Comparison of ENCODE assay signal across 8 cellular contexts in the genomic region with DNA sequence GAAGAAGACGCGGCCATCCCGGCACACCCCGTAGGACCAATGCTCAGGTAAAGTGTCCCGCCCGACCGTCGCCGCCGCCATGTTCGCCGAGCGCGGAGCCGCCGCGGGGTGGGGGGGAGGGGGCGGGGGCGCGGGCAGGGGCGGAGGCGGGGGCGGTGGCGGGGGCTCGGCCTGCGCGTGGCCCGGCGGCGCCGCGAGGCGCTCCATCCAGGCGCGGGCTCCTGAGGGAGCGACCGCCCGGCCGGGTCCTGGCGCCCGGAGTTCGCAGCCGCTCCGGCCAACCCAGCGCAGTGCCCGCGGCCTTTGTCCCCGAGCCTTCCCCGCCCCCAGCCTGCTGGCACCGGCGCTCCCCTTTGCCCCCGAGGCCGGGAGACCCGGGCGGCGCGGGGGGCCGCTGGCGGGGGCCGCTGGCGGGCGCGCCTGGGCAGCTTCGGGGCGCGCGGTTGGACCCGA. TPM values are rescaled to one million over a fixed set of nuclear protein-coding genes. Genes with fewer than 3 reads are reported as not detected.
DNase-seq lines count a peak whose midpoint lies in the region; ATAC-seq, FAIRE-seq and TF ChIP-seq lines count a peak whose summit lies in the region.

PLEKHA7 (minus strand) TSS at position 94 of the 453 bp plus-strand sequence; CDS start at position 81, 13 bp downstream.

- no peak for TF ChIP-seq CTCF in AG04449 (IDR thresholded peaks at IDR 0.05; ENCODE audit: insufficient read depth, low read length, missing control alignments)
- no peak for TF ChIP-seq CTCF in activated CD8-positive, alpha-beta T cell treated with anti-CD3 and anti-CD28 coated beads for 36 hours (IDR thresholded peaks at IDR 0.05)
- no peak for TF ChIP-seq CTCF in pancreas (IDR thresholded peaks at IDR 0.05)

- H3K9ac ChIP-seq in GM23248, result no peak within 1 kb of the TSS

- H3K4me1 ChIP-seq in GM23248 (ENCODE audit: insufficient read depth) (no peaks in the 10 kb centered on the region), pancreas (peaks cover 0 to 4% (median 0%) of the 10 kb centered on the region in 3 donors)

- no peaks in the 10 kb centered on the region for H4K20me1 ChIP-seq in GM23248 (ENCODE audit: insufficient read depth)

- no peaks in the 10 kb centered on the region for H3K36me3 ChIP-seq in GM23248 (ENCODE audit: low read depth)
- no peaks in the 10 kb centered on the region for H3K36me3 ChIP-seq in pancreas

- in situ Hi-C loops in GM23248 (cut with MboI), result no loop called here

- FAIRE-seq in pancreas (lab: Jason Lieb, UNC), result no peak

- H3K9me3 ChIP-seq in GM23248 (ENCODE audit: low read depth), result no peaks in the 10 kb centered on the region
- H3K9me3 ChIP-seq in pancreas, result no peaks in the 10 kb centered on the region

- POLR2A ChIA-PET in AG04449 (lab: Yijun Ruan, JAX), result no interaction called here
- POLR2A ChIA-PET in activated CD8-positive, alpha-beta T cell treated with anti-CD3 and anti-CD28 coated beads for 36 hours (lab: Charles Lee), result no interaction called here

- peak within 1 kb of the TSS; percentile 48; the same call in 1 of the 2 replicates for H2AFZ ChIP-seq in GM23248

- peak within 1 kb of the TSS; percentile 41 for H3K4me2 ChIP-seq in GM23248 (ENCODE audit: unreplicated experiment)

- WGBS in GM23248 (ENCODE audit: low coverage in 1 of 2, low lambda C conversion rate in 2 of 2, missing lambda C conversion rate in 2 of 2), 2 experiments, result 3 to 8% methylated on average over 4 to 33 of the region's 68 CpGs
- 0 to 2% methylated on average over 15 to 59 of the region's 68 CpGs for WGBS in pancreas, 2 donors

- intact Hi-C loops in activated CD8-positive, alpha-beta T cell treated with anti-CD3 and anti-CD28 coated beads for 36 hours (cut with micrococcal nuclease), result loop anchor here (5.0 kb wide), 1 partner anchor 43 kb away; no protein-coding TSS in a partner anchor
- intact Hi-C loops in Right ventricle myocardium inferior (cut with DNase I), result loop anchor here (5.0 kb wide), 2 partner anchors 47 to 67 kb away; no protein-coding TSS in a partner anchor
- intact Hi-C loops in pancreas (cut with DNase I), result no loop called here

- no peaks in the 10 kb centered on the region for H3F3A ChIP-seq in GM23248 (ENCODE audit: insufficient read depth)

- peak within 1 kb of the TSS; percentile 80 for H3K4me3 Mint-ChIP-seq in activated CD8-positive, alpha-beta T cell treated with anti-CD3 and anti-CD28 coated beads for 36 hours

- H3K27ac Mint-ChIP-seq in activated CD8-positive, alpha-beta T cell treated with anti-CD3 and anti-CD28 coated beads for 36 hours, result peak within 1 kb of the TSS; percentile 30

- no peaks in the 10 kb centered on the region for H3K9me2 ChIP-seq in GM23248 (ENCODE audit: insufficient read depth)

- CTCF ChIA-PET in AG04449 (lab: Yijun Ruan, JAX), result no interaction called here
- CTCF ChIA-PET in activated CD8-positive, alpha-beta T cell treated with anti-CD3 and anti-CD28 coated beads for 36 hours (lab: Charles Lee), result interaction anchor here (0.7 to 1.9 kb wide), 8 partner anchors 13 to 194 kb away, joined by 3 to 12 read pairs (median 4); no protein-coding TSS in a partner anchor

- H3K27ac ChIP-seq in GM23248 (no peak within 1 kb of the TSS), pancreas (peak within 1 kb of the TSS; percentile 54 to 89 (median 76))

- H3K4me1 Mint-ChIP-seq in activated CD8-positive, alpha-beta T cell treated with anti-CD3 and anti-CD28 coated beads for 36 hours (ENCODE audit: low read depth), result peaks cover 4% of the 10 kb centered on the region

- peak; percentile 12 for ATAC-seq in activated CD8-positive, alpha-beta T cell treated with anti-CD3 and anti-CD28 coated beads for 36 hours
- ATAC-seq in Right ventricle myocardium inferior (peak; percentile 24), pancreas (peak; percentile 8 to 65 (median 46)), HG03175 (IDR thresholded peaks at IDR 0.05; ENCODE audit: unreplicated experiment) (no peak), GM18502 (IDR thresholded peaks at IDR 0.05; ENCODE audit: poor library complexity, unreplicated experiment) (no peak)

- no peak for DNase-seq in AG04449 (ENCODE audit: low read depth, low spot score)
- DNase-seq in GM23248, result peak; percentile 14
- no peak for DNase-seq in activated CD8-positive, alpha-beta T cell treated with anti-CD3 and anti-CD28 coated beads for 36 hours
- no peak for DNase-seq in Right ventricle myocardium inferior (ENCODE audit: missing footprints)
- DNase-seq in pancreas, result peak in 5 of 6 donors; percentile 34 to 75 (median 62)
- no peak for DNase-seq in AML-193 (lab: John Stamatoyannopoulos, UW)

- no peaks in the 10 kb centered on the region for H3K9me3 Mint-ChIP-seq in activated CD8-positive, alpha-beta T cell treated with anti-CD3 and anti-CD28 coated beads for 36 hours

- H3K27me3 ChIP-seq in GM23248 (replicated peaks; ENCODE audit: insufficient read depth) (peaks cover 29% of the 10 kb centered on the region), pancreas (no peaks in the 10 kb centered on the region)

- no peaks in the 10 kb centered on the region for H3K79me2 ChIP-seq in GM23248 (ENCODE audit: insufficient read depth)

- H3K27me3 Mint-ChIP-seq in activated CD8-positive, alpha-beta T cell treated with anti-CD3 and anti-CD28 coated beads for 36 hours, result peaks cover 18% of the 10 kb centered on the region

- H3K4me3 ChIP-seq in AG04449 (ENCODE audit: low read depth, low read length), result peak within 1 kb of the TSS; percentile 8
- H3K4me3 ChIP-seq in GM23248, result peak within 1 kb of the TSS; percentile 55
- peak within 1 kb of the TSS; percentile 74 to 90 (median 78) for H3K4me3 ChIP-seq in pancreas

- no peaks in the 10 kb centered on the region for H3K36me3 Mint-ChIP-seq in activated CD8-positive, alpha-beta T cell treated with anti-CD3 and anti-CD28 coated beads for 36 hours (ENCODE audit: low read depth)

RNA-seq across cellular contexts. Expression of gene PLEKHA7, which starts in this region (rescaled TPM):
- total RNA-seq in GM23248 (2014; rRNA removed; shearing (Covaris generic)), result 0.43 TPM in 1 of 2 replicates, not detected in the other
- polyA plus RNA-seq in GM23248 (2016; fragmentation: Nextera tagmentation; extraction: Ambion mirVana) (0.43 TPM in 1 of 2 replicates, not detected in the other), pancreas (10 to 100 TPM; 18.7 to 21.3 TPM)
- total RNA-seq in activated CD8-positive, alpha-beta T cell treated with anti-CD3 and anti-CD28 coated beads for 36 hours, result 1 to 10 TPM; 6.0 to 6.6 TPM
- total RNA-seq in Right ventricle myocardium inferior (18.3 TPM), pancreas (10 to 100 TPM; 14.9 to 29.9 (median 20.0) TPM)

Comparison
In these comparisons a context has a peak if more than half of its experiments do, and no peak if none do; other contexts are left out.
1. RNA of gene PLEKHA7 (polyA plus RNA-seq): 18.7 to 21.3 TPM in pancreas; 0.43 TPM in GM23248; every median in the first group is over 10 times any median in the second.
2. Peak in DNase-seq, H3K4me3 ChIP-seq and H3K4me2 ChIP-seq in GM23248; RNA of the gene not detected or under 1 TPM.
3. DNase-seq: peak in pancreas (5 of 6); none in AG04449 (single experiment), activated CD8-positive, alpha-beta T cell treated with anti-CD3 and anti-CD28 coated beads for 36 hours (single experiment), Right ventricle myocardium inferior (single experiment) and AML-193 (0 of 2).
4. H3K4me3 ChIP-seq: peak in every context shown above with its lines; median percentile 78 in pancreas; 55 in GM23248; 8 in AG04449.
5. ATAC-seq: peak in activated CD8-positive, alpha-beta T cell treated with anti-CD3 and anti-CD28 coated beads for 36 hours (single experiment), Right ventricle myocardium inferior (single experiment) and pancreas (4 of 4); none in HG03175 (single experiment) and GM18502 (single experiment).
6. intact Hi-C loops: an anchor here in activated CD8-positive, alpha-beta T cell treated with anti-CD3 and anti-CD28 coated beads for 36 hours (5.0 kb wide) and Right ventricle myocardium inferior (5.0 kb wide); none called in pancreas.